In genomic region chr20:31236953-31237352, GRCh38 we compare ENCODE assay signal across 24 cellular contexts. TPM values are rescaled to one million over a fixed set of nuclear protein-coding genes. Genes with fewer than 3 reads are reported as not detected.
"Had no signal": no experiment of that assay in that cellular context is flagged by ENCODE, and none has a peak within 500 bp of the region (broad histone marks: within the 10 kb centered on the region; RNA-seq: fewer than 3 reads in every experiment).

No MANE protein-coding gene starts in this region.

- H3K36me3 ChIP-seq: MG63, SJSA1 had no signal

- H3K4me1 ChIP-seq: SJSA1 had no signal

- FAIRE-seq: RCC 7860 had no signal

- H3K27me3 ChIP-seq: MG63, SJSA1 had no signal

- DNase-seq: Karpas-422, KG1, MG63, NCI-H1092, NCI-H1105 treated with DMSO at 0.1 percent for 48 hours, NCI-H1417 treated with DMSO at 0.1 percent for 48 hours, NCI-H146, NCI-H1694 treated with DMSO at 0.1 percent for 48 hours, NCI-H1930, NCI-H2081 treated with DMSO at 0.1 percent for 48 hours, NCI-H2171, NCI-H226, NCI-H446, NCI-H510A, NCI-H524 treated with DMSO at 0.1 percent for 48 hours, NCI-H69, NCI-H774, Right ventricle myocardium superior, RPMI8226, SIG-M5 had no signal

- H3K4me3 ChIP-seq: MG63, SJSA1, SK-N-MC had no signal

- H3K27ac ChIP-seq: SJSA1, SK-N-MC had no signal

RNA-seq across cellular contexts. Expression of gene DEFB115, which starts 20.5 kb away (rescaled TPM):
- total RNA-seq: HT-29, Right ventricle myocardium superior, SJSA1 had no signal
